ENCODE assay signal across 12 cellular contexts in genomic region chr13:109744512-109745051, GRCh38. TPM values are rescaled to one million over a fixed set of nuclear protein-coding genes. Genes with fewer than 3 reads are reported as not detected.
DNase-seq lines count a peak whose midpoint lies in the region; ATAC-seq, FAIRE-seq and TF ChIP-seq lines count a peak whose summit lies in the region.
"Had no signal": no experiment of that assay in that cellular context is flagged by ENCODE, and none has a peak within 500 bp of the region (broad histone marks: within the 10 kb centered on the region; RNA-seq: fewer than 3 reads in every experiment).

No MANE protein-coding gene starts in this region.

- no peaks in the 10 kb centered on the region for H3K36me3 Mint-ChIP-seq in astrocyte (ENCODE audit: low read depth, unreplicated experiment)

- FAIRE-seq in astrocyte (lab: Jason Lieb, UNC) = no peak

- no peak for TF ChIP-seq CTCF in AG04450 (IDR thresholded peaks at IDR 0.05; ENCODE audit: low read depth, low read length)
- TF ChIP-seq CTCF in astrocyte (IDR thresholded peaks at IDR 0.05; ENCODE audit: insufficient read depth, low read depth, low read length) = no peak

- H3K27ac ChIP-seq in AG04450 (ENCODE audit: low read depth, low read length) (no peak overlapping the region), astrocyte (ENCODE audit: low read depth, low read length) (no peak overlapping the region)
- H3K27ac ChIP-seq: cardiac muscle cell had no signal

- intact Hi-C loops in left colon (cut with DNase I, micrococcal nuclease) = no loop called here

- no peaks in the 10 kb centered on the region for H3K36me3 ChIP-seq in astrocyte (ENCODE audit: insufficient read depth, low read length)
- H3K36me3 ChIP-seq: cardiac muscle cell had no signal

- DNase-seq in AG04450 (ENCODE audit: low read depth, low spot score) (peak; percentile 81), NCI-H2029 (lab: John Stamatoyannopoulos, UW) (peak; percentile 64), astrocyte (ENCODE audit: low read depth) (peak; percentile 41), left colon (peak; percentile 75 to 78), NCI-H2081 treated with DMSO at 0.1 percent for 48 hours (lab: John Stamatoyannopoulos, UW) (no peak), SK-N-DZ (ENCODE audit: low spot score) (no peak), T-helper 9 cell (no peak)
- no peak for DNase-seq in activated CD8-positive, alpha-beta memory T cell treated with anti-CD3 and anti-CD28 coated beads for 24 hours
- DNase-seq: activated B cell treated with CpG ODN at 0.5 μM for 24 hours, NCI-H1930 had no signal

- ATAC-seq in left colon = peak; percentile 72

- H3K4me1 ChIP-seq in astrocyte (ENCODE audit: insufficient read depth, low read length) = peaks cover 12% of the 10 kb centered on the region

- CTCF ChIA-PET in AG04450 (lab: Charles Lee) = interaction anchor here (0.7 to 2.2 kb wide), 2 partner anchors 36 to 365 kb away, joined by 3 to 5 read pairs; no protein-coding TSS in a partner anchor

- H3K79me2 ChIP-seq in astrocyte (ENCODE audit: insufficient read depth, low read length) = no peaks in the 10 kb centered on the region

- H3K9me3 ChIP-seq in AG04450 (ENCODE audit: control insufficient read depth, insufficient read depth, low read length) = peaks cover 4% of the 10 kb centered on the region; the same call in 1 of the 2 replicates
- no peaks in the 10 kb centered on the region for H3K9me3 ChIP-seq in astrocyte (ENCODE audit: insufficient read depth, low read depth, low read length)

- no peak overlapping the region; the same call in 1 of the 2 replicates for H3K4me3 ChIP-seq in AG04450 (ENCODE audit: low read depth, low read length)
- H3K4me3 ChIP-seq in astrocyte (ENCODE audit: insufficient read depth, low read depth, low read length) = no peak overlapping the region
- H3K4me3 ChIP-seq: cardiac muscle cell, smooth muscle cell had no signal

- H3K27me3 ChIP-seq in AG04450 (ENCODE audit: control insufficient read depth, insufficient read depth, low read length) (peaks cover 2% of the 10 kb centered on the region), astrocyte (ENCODE audit: insufficient read depth, low read length) (no peaks in the 10 kb centered on the region)
- H3K27me3 ChIP-seq: cardiac muscle cell had no signal

- H3K4me1 Mint-ChIP-seq in astrocyte (ENCODE audit: low read depth, unreplicated experiment) = peaks cover 12% of the 10 kb centered on the region
- H3K4me1 Mint-ChIP-seq: activated B cell treated with CpG ODN at 0.5 μM for 24 hours had no signal

- peak overlapping the region; percentile 10 for H2AFZ ChIP-seq in astrocyte (ENCODE audit: low read depth, low read length)

- H3K9me3 Mint-ChIP-seq in astrocyte (ENCODE audit: unreplicated experiment) = peaks cover 5% of the 10 kb centered on the region

- H3K27me3 Mint-ChIP-seq in astrocyte (ENCODE audit: low read depth, unreplicated experiment) = no peaks in the 10 kb centered on the region

- H3K4me3 Mint-ChIP-seq in astrocyte (ENCODE audit: unreplicated experiment) = no peak overlapping the region
- H3K4me3 Mint-ChIP-seq: activated B cell treated with CpG ODN at 0.5 μM for 24 hours had no signal

- H4K20me1 ChIP-seq in astrocyte (ENCODE audit: insufficient read depth, low read length) = no peaks in the 10 kb centered on the region

- no peak overlapping the region for H3K9ac ChIP-seq in astrocyte (ENCODE audit: low read length)

- H3K27ac Mint-ChIP-seq in astrocyte (ENCODE audit: unreplicated experiment) = no peak overlapping the region
- H3K27ac Mint-ChIP-seq: activated B cell treated with CpG ODN at 0.5 μM for 24 hours had no signal

- POLR2A ChIA-PET in AG04450 (lab: Yijun Ruan, JAX) = no interaction called here

- H3K4me2 ChIP-seq in astrocyte (ENCODE audit: low read length) = peak overlapping the region; percentile 71
- H3K4me2 ChIP-seq: smooth muscle cell had no signal

RNA-seq across cellular contexts. Expression of gene IRS2, which starts 41.8 kb away (rescaled TPM):
- 1.5 TPM in 2 replicates for polyA plus RNA-seq in AG04450 (2011; rRNA removed)
- polyA minus RNA-seq in AG04450 (2011; rRNA and poly(A)+ RNA removed) = 1.7 and 2.2 TPM in 2 replicates
- total RNA-seq in astrocyte (14.4 and 20.1 TPM in 2 replicates), left colon (10 to 100 TPM; 11.4 to 17.9 TPM)
- 3.4 and 4.6 TPM in 2 replicates for polyA plus RNA-seq in SK-N-DZ (2014; cell fraction: cytosol; rRNA removed)
- 1.9 and 2.5 TPM in 2 replicates for polyA plus RNA-seq in SK-N-DZ (2014; cell fraction: nucleus; rRNA removed)

Comparison
In these comparisons a context has a peak if more than half of its experiments do, and no peak if none do; other contexts are left out.
1. DNase-seq: peak in AG04450 (single experiment), NCI-H2029 (single experiment), astrocyte (single experiment) and left colon (2 of 2); none in activated CD8-positive, alpha-beta memory T cell treated with anti-CD3 and anti-CD28 coated beads for 24 hours (single experiment), NCI-H2081 treated with DMSO at 0.1 percent for 48 hours (single experiment), SK-N-DZ (single experiment) and T-helper 9 cell (single experiment).